Comparison of ENCODE assay signal across 10 cellular contexts in genomic region chr18:23401400-23402347, GRCh38. TPM values are rescaled to one million over a fixed set of nuclear protein-coding genes. Genes with fewer than 3 reads are reported as not detected.
DNase-seq lines count a peak whose midpoint lies in the region; ATAC-seq, FAIRE-seq and TF ChIP-seq lines count a peak whose summit lies in the region.
"Had no signal": no experiment of that assay in that cellular context is flagged by ENCODE, and none has a peak within 500 bp of the region (broad histone marks: within the 10 kb centered on the region; RNA-seq: fewer than 3 reads in every experiment).

No MANE protein-coding gene starts in this region.

- intact Hi-C loops in pancreas (cut with DNase I), result no loop called here

- ATAC-seq in esophagus mucosa, result peak; percentile 34
- peak; percentile 61 to 90 (median 68) for ATAC-seq in pancreas
- ATAC-seq in HG03460 (IDR thresholded peaks at IDR 0.05; ENCODE audit: unreplicated experiment), result no peak

- H3K4me3 ChIP-seq in pancreas, result no peak overlapping the region

- H3K4me1 ChIP-seq in pancreas, result no peaks in the 10 kb centered on the region

- H3K27me3 ChIP-seq in pancreas, result no peaks in the 10 kb centered on the region

- H3K36me3 ChIP-seq in pancreas, result no peaks in the 10 kb centered on the region

- 77 to 78% methylated on average over 10 of the region's 10 CpGs for WGBS in pancreas, 2 donors

- in situ Hi-C loops in G401 (cut with HindIII; ENCODE audit: low sequenced_read_pairs), result no loop called here

- no peaks in the 10 kb centered on the region for H3K9me3 ChIP-seq in pancreas

- no peak overlapping the region for H3K27ac ChIP-seq in pancreas
- H3K27ac ChIP-seq: epithelial cell of prostate had no signal

- FAIRE-seq in pancreas (lab: Jason Lieb, UNC), result no peak
- no peak for FAIRE-seq in GM19239 (lab: Jason Lieb, UNC)

- DNase-seq in G401 (ENCODE audit: low spot score), result peak; percentile 68
- peak; percentile 98 for DNase-seq in NCI-H69 (lab: John Stamatoyannopoulos, UW)
- peak in 2 of 6 donors; percentile 18 to 24 for DNase-seq in pancreas
- DNase-seq in activated CD4-positive, alpha-beta T cell treated with anti-CD3 and anti-CD28 coated beads for 1 hour, result no peak
- DNase-seq in hypothalamus (lab: John Stamatoyannopoulos, UW), result no peak
- DNase-seq in GM19239 (ENCODE audit: insufficient read length, low spot score), result no peak
- DNase-seq: activated CD4-positive, alpha-beta T cell treated with anti-CD3 and anti-CD28 coated beads for 4 hours had no signal

- TF ChIP-seq CTCF in pancreas (IDR thresholded peaks at IDR 0.05), result no peak

RNA-seq across cellular contexts. Expression of gene RIOK3, which starts 51.4 kb away (rescaled TPM):
- 27.3 and 50.2 TPM in 2 replicates for total RNA-seq in G401 (2014; rRNA removed; shearing (Covaris generic))
- total RNA-seq in esophagus mucosa (119 TPM), pancreas (10 to 100 TPM; 21.9 to 39.7 (median 36.5) TPM)
- polyA plus RNA-seq in pancreas, result 10 to 100 TPM; 30.4 to 37.4 TPM

Comparison
In these comparisons a context has a peak if more than half of its experiments do, and no peak if none do; other contexts are left out.
1. DNase-seq: peak in G401 (single experiment) and NCI-H69 (single experiment); none in activated CD4-positive, alpha-beta T cell treated with anti-CD3 and anti-CD28 coated beads for 1 hour (single experiment), hypothalamus (0 of 51) and GM19239 (single experiment).